Comparison of ENCODE assay signal across 14 cellular contexts in the genomic region with DNA sequence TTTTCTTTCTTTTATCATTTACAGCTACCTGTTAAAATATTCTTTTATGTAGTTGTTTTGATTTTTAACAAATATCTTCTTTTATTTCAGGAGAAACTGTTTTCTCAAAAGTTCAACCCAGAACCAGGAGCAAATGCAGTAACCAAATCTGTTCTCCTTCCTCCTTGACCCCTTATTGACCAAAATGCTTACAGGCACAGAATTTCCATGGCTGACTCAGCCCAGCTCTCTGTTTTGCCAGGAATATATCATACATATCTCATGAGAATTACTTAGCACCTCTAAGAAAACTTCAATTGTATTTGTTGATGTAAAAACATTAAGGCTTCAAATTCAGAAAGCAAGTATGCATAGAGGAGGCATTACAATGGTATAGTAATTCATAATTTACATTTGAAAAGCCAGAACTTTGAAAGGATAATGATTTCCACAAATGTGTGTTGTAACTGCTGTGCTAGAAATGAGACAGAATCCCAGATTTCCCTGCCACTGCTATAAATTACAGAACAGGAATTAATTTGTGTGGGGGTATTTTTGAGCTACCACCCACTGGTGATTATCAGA. TPM values are rescaled to one million over a fixed set of nuclear protein-coding genes. Genes with fewer than 3 reads are reported as not detected.
A peak's percentile ranks its signal among the peaks of the same experiment; 100 is the strongest.
DNase-seq lines count a peak whose midpoint lies in the region; ATAC-seq and TF ChIP-seq lines count a peak whose summit lies in the region.
"Had no signal": no experiment of that assay in that cellular context is flagged by ENCODE, and none has a peak within 500 bp of the region (broad histone marks: within the 10 kb centered on the region; RNA-seq: fewer than 3 reads in every experiment).

No MANE protein-coding gene starts in this region.

- H3K9me3 Mint-ChIP-seq in CD8-positive, alpha-beta memory T cell, result no peaks in the 10 kb centered on the region
- H3K9me3 Mint-ChIP-seq: activated naive CD8-positive, alpha-beta T cell treated with anti-CD3 and anti-CD28 coated beads, Interleukin-2, amount 10 ng/mL, durations not matched to agents 7 days and 5 days had no signal

- H3K27ac Mint-ChIP-seq in CD8-positive, alpha-beta memory T cell, result peak overlapping the region in 5 of 8 donors; percentile 18 to 90 (median 36)
- H3K27ac Mint-ChIP-seq: activated naive CD8-positive, alpha-beta T cell treated with anti-CD3 and anti-CD28 coated beads, Interleukin-2, amount 10 ng/mL, durations not matched to agents 7 days and 5 days had no signal

- intact Hi-C loops in PC-9 (cut with micrococcal nuclease; ENCODE audit: unreplicated experiment), result no loop called here

- H3F3A ChIP-seq in PC-9 (ENCODE audit: insufficient read depth, low read depth), result peaks cover 38% of the 10 kb centered on the region

- H3K4me2 ChIP-seq in PC-9 (peak overlapping the region; percentile 54), osteoblast (ENCODE audit: insufficient read depth, low read length) (peak overlapping the region; percentile 20)

- peaks cover 32 to 59% (median 47%) of the 10 kb centered on the region in 3 donors for H3K4me1 Mint-ChIP-seq in CD8-positive, alpha-beta memory T cell

- no peaks in the 10 kb centered on the region for H3K27me3 ChIP-seq in CD8-positive, alpha-beta memory T cell (ENCODE audit: insufficient read depth, low read length, poor library complexity, severe bottlenecking)
- H3K27me3 ChIP-seq in PC-9 (ENCODE audit: insufficient read depth, low read depth), result no peaks in the 10 kb centered on the region
- H3K27me3 ChIP-seq in osteoblast (ENCODE audit: insufficient read depth, low read length), result no peaks in the 10 kb centered on the region

- H3K36me3 Mint-ChIP-seq in CD8-positive, alpha-beta memory T cell, result peaks cover 0 to 3% (median 0%) of the 10 kb centered on the region in 3 donors

- POLR2A ChIA-PET in CD8-positive, alpha-beta memory T cell (lab: Charles Lee), result interaction anchor here (0.6 kb wide), 1 partner anchor 82 kb away, joined by 5 read pairs; no protein-coding TSS in a partner anchor
- POLR2A ChIA-PET in PC-9 (lab: Charles Lee; ENCODE audit: unreplicated experiment), result interaction anchor here (0.5 to 0.6 kb wide), 2 partner anchors 20 to 34 kb away, joined by 3 read pairs; no protein-coding TSS in a partner anchor

- H3K4me3 ChIP-seq in CD8-positive, alpha-beta memory T cell (ENCODE audit: low read length), result no peak overlapping the region
- H3K4me3 ChIP-seq in PC-9 (no peak overlapping the region; the same call in 1 of the 2 replicates), fibroblast of mammary gland (ENCODE audit: control insufficient read depth, low read depth, low read length) (no peak overlapping the region), osteoblast (ENCODE audit: insufficient read depth, low read length) (no peak overlapping the region)
- H3K4me3 ChIP-seq: thoracic aorta had no signal

- peaks cover 0 to 1% of the 10 kb centered on the region in 2 donors for H3K27me3 Mint-ChIP-seq in CD8-positive, alpha-beta memory T cell

- no peak for ATAC-seq in GM18868 (IDR thresholded peaks at IDR 0.05; ENCODE audit: unreplicated experiment)

- no peak for DNase-seq in CD8-positive, alpha-beta memory T cell
- DNase-seq in PC-9, result no peak
- peak; percentile 61 for DNase-seq in fibroblast of mammary gland (ENCODE audit: low read depth)
- DNase-seq in osteoblast (ENCODE audit: insufficient read length, low spot score, missing footprints), result peak; percentile 94
- no peak for DNase-seq in activated CD4-positive, alpha-beta T cell treated with anti-CD3 and anti-CD28 coated beads, Interleukin-2, amount 50 U/mL, for 48 hours
- DNase-seq in NCI-H510A treated with DMSO at 0.1 percent for 48 hours (lab: John Stamatoyannopoulos, UW), result no peak
- DNase-seq in DMS153 treated with DMSO at 0.1 percent for 48 hours (lab: John Stamatoyannopoulos, UW; ENCODE audit: unreplicated experiment), result no peak
- DNase-seq: activated CD4-positive, alpha-beta T cell treated with anti-CD3 and anti-CD28 coated beads, Interleukin-2, amount 50 U/mL, for 4 hours; activated naive CD8-positive, alpha-beta T cell treated with anti-CD3 and anti-CD28 coated beads, Interleukin-2, amount 10 ng/mL, durations not matched to agents 7 days and 5 days; COR-L47; NCI-H748 treated with DMSO at 0.1 percent for 48 hours; stimulated activated CD4-positive, alpha-beta T cell treated with anti-CD3 and anti-CD28 coated beads, Interleukin-4, amount 100 ng/mL, for 1 hour had no signal

- no TSS peak for BruUV-seq in PC-9 (replicated peaks; lab: Mats Ljungman, UMichigan)

- no peaks in the 10 kb centered on the region for H3K9me2 ChIP-seq in PC-9 (ENCODE audit: insufficient read depth)

- H3K27ac ChIP-seq in CD8-positive, alpha-beta memory T cell (ENCODE audit: low read depth, low read length), result no peak overlapping the region
- H3K27ac ChIP-seq in PC-9, result peak overlapping the region; percentile 100
- no peak overlapping the region for H3K27ac ChIP-seq in osteoblast (ENCODE audit: low read depth, low read length)
- H3K27ac ChIP-seq: thoracic aorta had no signal

- H3K36me3 ChIP-seq in CD8-positive, alpha-beta memory T cell (ENCODE audit: insufficient read depth, low read length), result no peaks in the 10 kb centered on the region
- H3K36me3 ChIP-seq in PC-9 (ENCODE audit: low read depth) (no peaks in the 10 kb centered on the region), osteoblast (ENCODE audit: insufficient read depth, low read length) (no peaks in the 10 kb centered on the region)
- H3K36me3 ChIP-seq: thoracic aorta had no signal

- peaks cover 28% of the 10 kb centered on the region for H3K4me1 ChIP-seq in CD8-positive, alpha-beta memory T cell (ENCODE audit: insufficient read depth, low read length)
- H3K4me1 ChIP-seq in PC-9 (replicated peaks; ENCODE audit: insufficient read depth), result peaks cover 63% of the 10 kb centered on the region
- H3K4me1 ChIP-seq in osteoblast (ENCODE audit: insufficient read depth, low read length), result peaks cover 36% of the 10 kb centered on the region

- CTCF ChIA-PET in CD8-positive, alpha-beta memory T cell (lab: Charles Lee), result interaction anchor here (1.1 to 2.0 kb wide), 3 partner anchors 7 to 82 kb away, joined by 3 to 9 read pairs (median 4); no protein-coding TSS in a partner anchor
- CTCF ChIA-PET in PC-9 (lab: Charles Lee), result interaction anchor here (0.5 to 0.6 kb wide), 3 partner anchors 59 to 791 kb away, joined by 3 to 5 read pairs (median 4); no protein-coding TSS in a partner anchor

- TF ChIP-seq CTCF in PC-9 (conservative IDR thresholded peaks at IDR 0.05) (no peak), fibroblast of mammary gland (conservative IDR thresholded peaks at IDR 0.05; ENCODE audit: control insufficient read depth, insufficient read depth, low read depth, low read length) (no peak), osteoblast (IDR thresholded peaks at IDR 0.05; ENCODE audit: extremely low read depth, low read depth, low read length) (no peak)

- H3K79me2 ChIP-seq in PC-9 (ENCODE audit: low read depth) (peaks cover 39% of the 10 kb centered on the region), osteoblast (ENCODE audit: insufficient read depth, low read length) (peaks cover 9% of the 10 kb centered on the region)

- no peaks in the 10 kb centered on the region for H3K9me3 ChIP-seq in CD8-positive, alpha-beta memory T cell (ENCODE audit: low read length)
- H3K9me3 ChIP-seq in PC-9 (ENCODE audit: insufficient read depth, low read depth) (no peaks in the 10 kb centered on the region), osteoblast (ENCODE audit: low read depth, low read length) (no peaks in the 10 kb centered on the region)
- H3K9me3 ChIP-seq: thoracic aorta had no signal

- H4K20me1 ChIP-seq in PC-9 (ENCODE audit: insufficient read depth), result no peaks in the 10 kb centered on the region
- no peaks in the 10 kb centered on the region for H4K20me1 ChIP-seq in osteoblast (ENCODE audit: insufficient read depth, low read length)

- H3K4me3 Mint-ChIP-seq in CD8-positive, alpha-beta memory T cell, result peak overlapping the region in 6 of 7 donors; percentile 67 to 90 (median 80)
- H3K4me3 Mint-ChIP-seq: activated naive CD8-positive, alpha-beta T cell treated with anti-CD3 and anti-CD28 coated beads, Interleukin-2, amount 10 ng/mL, durations not matched to agents 7 days and 5 days had no signal

- H2AFZ ChIP-seq in PC-9 (no peak overlapping the region), osteoblast (ENCODE audit: low read length) (no peak overlapping the region)

RNA-seq across cellular contexts. Expression of a gene that starts 2.2 kb away (rescaled TPM):
- 1 to 10 TPM; 2.0 to 2.9 TPM for total RNA-seq in CD8-positive, alpha-beta memory T cell
- 11.9 TPM for polyA plus RNA-seq in CD8-positive, alpha-beta memory T cell
- total RNA-seq in PC-9 (2021), result 15.6 and 17.2 TPM in 2 replicates
- 10.6 and 13.0 TPM in 2 replicates for total RNA-seq in osteoblast

Comparison
In these comparisons a context has a peak if more than half of its experiments do, and no peak if none do; other contexts are left out.
1. DNase-seq: peak in fibroblast of mammary gland (single experiment) and osteoblast (single experiment); none in CD8-positive, alpha-beta memory T cell (0 of 5), PC-9 (0 of 2), activated CD4-positive, alpha-beta T cell treated with anti-CD3 and anti-CD28 coated beads, Interleukin-2, amount 50 U/mL, for 48 hours (0 of 2), NCI-H510A treated with DMSO at 0.1 percent for 48 hours (single experiment) and DMS153 treated with DMSO at 0.1 percent for 48 hours (single experiment).